In genomic region chr19:2041436-2041685, GRCh38 we compare ENCODE assay signal across 9 cellular contexts. TPM values are rescaled to one million over a fixed set of nuclear protein-coding genes. Genes with fewer than 3 reads are reported as not detected.
DNase-seq lines count a peak whose midpoint lies in the region; ATAC-seq and TF ChIP-seq lines count a peak whose summit lies in the region.
"Had no signal": no experiment of that assay in that cellular context is flagged by ENCODE, and none has a peak within 500 bp of the region (broad histone marks: within the 10 kb centered on the region; RNA-seq: fewer than 3 reads in every experiment).

No MANE protein-coding gene starts in this region.

- no peak overlapping the region for H2AK5ac ChIP-seq in H9 (ENCODE audit: insufficient read length, low read length)

- H3K4me1 Mint-ChIP-seq in H9 (peaks cover 8 to 19% of the 10 kb centered on the region in 2 experiments), activated B cell treated with CpG ODN at 0.5 μM for 24 hours (peaks cover 66% of the 10 kb centered on the region)
- peaks cover 43% of the 10 kb centered on the region for H3K4me1 Mint-ChIP-seq in stimulated activated effector memory CD8-positive, alpha-beta T cell treated with anti-CD3 and anti-CD28 coated beads, Interleukin-12 subunit alpha, Interleukin-12 subunit beta, amount 100 ng/mL, for 72 hours

- H2AFZ ChIP-seq in H9 (ENCODE audit: low read length) = no peak overlapping the region

- H3K27me3 Mint-ChIP-seq in H9 (ENCODE audit: low read depth) = no peaks in the 10 kb centered on the region
- no peaks in the 10 kb centered on the region for H3K27me3 Mint-ChIP-seq in activated B cell treated with CpG ODN at 0.5 μM for 24 hours

- H3K36me3 Mint-ChIP-seq in H9 (ENCODE audit: insufficient read depth in 1 of 3, low read depth in 3 of 3) (peaks cover 7 to 31% (median 27%) of the 10 kb centered on the region in 3 experiments), activated B cell treated with CpG ODN at 0.5 μM for 24 hours (ENCODE audit: low read depth) (peaks cover 64% of the 10 kb centered on the region)
- H3K36me3 Mint-ChIP-seq in stimulated activated effector memory CD8-positive, alpha-beta T cell treated with anti-CD3 and anti-CD28 coated beads, Interleukin-12 subunit alpha, Interleukin-12 subunit beta, amount 100 ng/mL, for 72 hours = peaks cover 95% of the 10 kb centered on the region

- no peaks in the 10 kb centered on the region; the same call in 1 of the 2 replicates for H3K4me1 ChIP-seq in H9 (ENCODE audit: insufficient read depth, low read length)
- peaks cover 8% of the 10 kb centered on the region for H3K4me1 ChIP-seq in right cardiac atrium (ENCODE audit: control insufficient read depth, insufficient read depth, low read length)

- peak overlapping the region; percentile 52 for H4K91ac ChIP-seq in H9 (ENCODE audit: insufficient read length, low read depth, low read length)

- H3K79me2 ChIP-seq in H9 (ENCODE audit: insufficient read depth, low read length) = no peaks in the 10 kb centered on the region

- no peak overlapping the region for H2BK120ac ChIP-seq in H9 (ENCODE audit: low read depth, low read length, poor library complexity, severe bottlenecking)

- no peak overlapping the region for H2BK20ac ChIP-seq in H9 (ENCODE audit: low read depth, low read length, poor library complexity, severe bottlenecking)

- WGBS in H9 (ENCODE audit: extremely low coverage, insufficient read length, low lambda C conversion rate) = no CpG with 5 or more reads among the region's 6 CpGs
- 75% methylated on average over 6 of the region's 6 CpGs for WGBS in right cardiac atrium

- H4K20me1 ChIP-seq in H9 (ENCODE audit: control insufficient read depth, insufficient read depth, insufficient read length) = peaks cover 4% of the 10 kb centered on the region

- POLR2A ChIA-PET in activated B cell treated with CpG ODN at 0.5 μM for 24 hours (lab: Charles Lee) = interaction anchor here (1.0 to 59.1 kb wide), 14 partner anchors 9 to 1002 kb away, joined by 3 to 2723 read pairs (median 6); partner anchors contain the start of genes IZUMO4, MKNK2, MOB3A and TCF3

- ATAC-seq in activated B cell treated with CpG ODN at 0.5 μM for 24 hours (ENCODE audit: low read depth) (no peak), right cardiac atrium (no peak), HG03521 (IDR thresholded peaks at IDR 0.05; ENCODE audit: unreplicated experiment) (no peak)
- no peak for ATAC-seq in stimulated activated effector memory CD8-positive, alpha-beta T cell treated with anti-CD3 and anti-CD28 coated beads, Interleukin-12 subunit alpha, Interleukin-12 subunit beta, amount 100 ng/mL, for 72 hours

- no peak overlapping the region for H4K5ac ChIP-seq in H9 (ENCODE audit: insufficient read length, low read depth, low read length)

- no peaks in the 10 kb centered on the region for H3K23me2 ChIP-seq in H9 (ENCODE audit: insufficient read length, low read depth, low read length, poor library complexity, severe bottlenecking)

- no peak overlapping the region for H2BK15ac ChIP-seq in H9 (ENCODE audit: low read depth, low read length)

- H3K9ac ChIP-seq in H9 (ENCODE audit: extremely low read depth, insufficient read length, low read length) = no peak overlapping the region

- H4K8ac ChIP-seq in H9 (replicated peaks; ENCODE audit: insufficient read length, low read depth, low read length) = no peak overlapping the region

- no peak overlapping the region for H3K4me3 Mint-ChIP-seq in H9
- H3K4me3 Mint-ChIP-seq in activated B cell treated with CpG ODN at 0.5 μM for 24 hours = peak overlapping the region; percentile 61
- peak overlapping the region; percentile 72 for H3K4me3 Mint-ChIP-seq in stimulated activated effector memory CD8-positive, alpha-beta T cell treated with anti-CD3 and anti-CD28 coated beads, Interleukin-12 subunit alpha, Interleukin-12 subunit beta, amount 100 ng/mL, for 72 hours

- H3K27ac Mint-ChIP-seq in H9 (peak overlapping the region; percentile 18 to 88 (median 53); a peak in 3 of 7 replicates), activated B cell treated with CpG ODN at 0.5 μM for 24 hours (peak overlapping the region; percentile 81)
- peak overlapping the region; percentile 91 for H3K27ac Mint-ChIP-seq in stimulated activated effector memory CD8-positive, alpha-beta T cell treated with anti-CD3 and anti-CD28 coated beads, Interleukin-12 subunit alpha, Interleukin-12 subunit beta, amount 100 ng/mL, for 72 hours

- H3K56ac ChIP-seq in H9 (ENCODE audit: insufficient read length, low read depth, low read length) = no peak overlapping the region

- no peak overlapping the region for H3T11ph ChIP-seq in H9 (ENCODE audit: low read length)

- no peaks in the 10 kb centered on the region for H3K9me3 ChIP-seq in H9 (ENCODE audit: control insufficient read depth, low read depth, low read length)
- H3K9me3 ChIP-seq in right cardiac atrium (ENCODE audit: control insufficient read depth, low read length) = no peaks in the 10 kb centered on the region
- H3K9me3 ChIP-seq: SJSA1 had no signal

- no peak overlapping the region for H2BK5ac ChIP-seq in H9 (ENCODE audit: insufficient read length, low read length)

- H3K9me3 Mint-ChIP-seq in H9 (peaks cover 0 to under 1% of the 10 kb centered on the region in 2 experiments; a peak in 1 of 5 replicates), activated B cell treated with CpG ODN at 0.5 μM for 24 hours (no peaks in the 10 kb centered on the region)
- H3K9me3 Mint-ChIP-seq in stimulated activated effector memory CD8-positive, alpha-beta T cell treated with anti-CD3 and anti-CD28 coated beads, Interleukin-12 subunit alpha, Interleukin-12 subunit beta, amount 100 ng/mL, for 72 hours = no peaks in the 10 kb centered on the region

- CTCF ChIA-PET in activated B cell treated with CpG ODN at 0.5 μM for 24 hours (lab: Charles Lee) = interaction anchor here (0.7 to 1.9 kb wide), 5 partner anchors 22 to 113 kb away, joined by 3 to 8 read pairs (median 4); partner anchors contain the start of gene MOB3A

- H3K18ac ChIP-seq in H9 (ENCODE audit: insufficient read length, low read depth, low read length) = peak overlapping the region; percentile 47

- TF ChIP-seq CTCF in H9 (conservative IDR thresholded peaks at IDR 0.05) (no peak), activated B cell treated with CpG ODN at 0.5 μM for 24 hours (IDR thresholded peaks at IDR 0.05) (no peak)

- peak overlapping the region; percentile 43; the same call in 1 of the 2 replicates for H3K14ac ChIP-seq in H9 (ENCODE audit: insufficient read depth, low read length)

- H2BK12ac ChIP-seq in H9 (ENCODE audit: insufficient read length, low read depth, low read length) = no peak overlapping the region

- H3K27ac ChIP-seq in H9 (ENCODE audit: insufficient read length, low read depth, low read length) = no peak overlapping the region
- peak overlapping the region; percentile 71 for H3K27ac ChIP-seq in right cardiac atrium (ENCODE audit: low read length)
- H3K27ac ChIP-seq: SJSA1 had no signal

- no peak overlapping the region for H3K23ac ChIP-seq in H9 (ENCODE audit: insufficient read length, low read depth, low read length)

- H3K4ac ChIP-seq in H9 (ENCODE audit: low read depth, low read length) = peak overlapping the region; percentile 25; the same call in 1 of the 2 replicates

- peaks cover 4% of the 10 kb centered on the region for H3K79me1 ChIP-seq in H9 (ENCODE audit: insufficient read depth, low read depth, low read length, poor library complexity, severe bottlenecking)

- no peaks in the 10 kb centered on the region for H3K27me3 ChIP-seq in H9 (ENCODE audit: insufficient read depth, low read length)
- H3K27me3 ChIP-seq in right cardiac atrium (ENCODE audit: control insufficient read depth, insufficient read depth) = no peaks in the 10 kb centered on the region
- H3K27me3 ChIP-seq: SJSA1 had no signal

- intact Hi-C loops in activated B cell treated with CpG ODN at 0.5 μM for 24 hours (cut with micrococcal nuclease) = loop anchor here (1.0 to 5.0 kb wide), 3 partner anchors 49 to 126 kb away; no protein-coding TSS in a partner anchor
- intact Hi-C loops in right cardiac atrium (cut with DNase I) = no loop called here

- H3K4me3 ChIP-seq in right cardiac atrium (ENCODE audit: low read length) = no peak overlapping the region
- H3K4me3 ChIP-seq: SJSA1 had no signal

- no peak overlapping the region for H3K4me2 ChIP-seq in H9 (ENCODE audit: insufficient read depth, insufficient read length, low read length)

- DNase-seq in H9 = no peak
- no peak for DNase-seq in activated B cell treated with CpG ODN at 0.5 μM for 24 hours
- no peak for DNase-seq in right cardiac atrium
- no peak for DNase-seq in stimulated activated effector memory CD8-positive, alpha-beta T cell treated with anti-CD3 and anti-CD28 coated beads, Interleukin-12 subunit alpha, Interleukin-12 subunit beta, amount 100 ng/mL, for 72 hours (ENCODE audit: low spot score in 2 of 2)
- no peak for DNase-seq in NCI-H1930 (lab: John Stamatoyannopoulos, UW)
- no peak for DNase-seq in hypothalamus (lab: John Stamatoyannopoulos, UW)
- DNase-seq in superior temporal gyrus (ENCODE audit: extremely low spot score) = no peak

RNA-seq across cellular contexts. Expression of gene MKNK2, which starts 9.7 kb away (rescaled TPM):
- total RNA-seq in H9 (2021) = 153 and 154 TPM in 2 replicates
- 1,134 and 1,197 TPM in 2 replicates for total RNA-seq in activated B cell treated with CpG ODN at 0.5 μM for 24 hours
- 100 to 1,000 TPM in 3 of 4 donors, 10 to 100 TPM in 1; 96.9 to 151 (median 122) TPM for total RNA-seq in right cardiac atrium
- 75.9 TPM for polyA plus RNA-seq in right cardiac atrium

RNA-seq across cellular contexts. Expression of gene BTBD2, which starts 25.8 kb away (rescaled TPM):
- total RNA-seq in H9 (2021) (110 and 113 TPM in 2 replicates), activated B cell treated with CpG ODN at 0.5 μM for 24 hours (55.1 and 57.3 TPM in 2 replicates), right cardiac atrium (10 to 100 TPM; 52.7 to 68.4 (median 62.2) TPM)
- 39.3 TPM for polyA plus RNA-seq in right cardiac atrium

RNA-seq across cellular contexts. Expression of gene MOB3A, which starts 54.8 kb away (rescaled TPM):
- 11.5 and 13.3 TPM in 2 replicates for total RNA-seq in H9 (2021)
- 179 and 189 TPM in 2 replicates for total RNA-seq in activated B cell treated with CpG ODN at 0.5 μM for 24 hours
- total RNA-seq in right cardiac atrium = 10 to 100 TPM; 20.9 to 27.0 (median 21.8) TPM
- polyA plus RNA-seq in right cardiac atrium = 9.5 TPM

RNA-seq across cellular contexts. Expression of gene IZUMO4, which starts 55.4 kb away (rescaled TPM):
- total RNA-seq in H9 (2021) (2.1 and 3.0 TPM in 2 replicates), activated B cell treated with CpG ODN at 0.5 μM for 24 hours (73.0 and 78.6 TPM in 2 replicates), right cardiac atrium (1 to 10 TPM; 1.1 to 3.3 (median 2.3) TPM)
- 2.7 TPM for polyA plus RNA-seq in right cardiac atrium

Comparison
In these comparisons a context has a peak if more than half of its experiments do, and no peak if none do; other contexts are left out.
1. H3K4me3 Mint-ChIP-seq: peak in activated B cell treated with CpG ODN at 0.5 μM for 24 hours (single experiment) and stimulated activated effector memory CD8-positive, alpha-beta T cell treated with anti-CD3 and anti-CD28 coated beads, Interleukin-12 subunit alpha, Interleukin-12 subunit beta, amount 100 ng/mL, for 72 hours (single experiment); none in H9 (0 of 2).
2. Peak in every context shown above with its lines, with median percentiles within 50 percentile points of each other: H3K27ac Mint-ChIP-seq.